In the genomic region with DNA sequence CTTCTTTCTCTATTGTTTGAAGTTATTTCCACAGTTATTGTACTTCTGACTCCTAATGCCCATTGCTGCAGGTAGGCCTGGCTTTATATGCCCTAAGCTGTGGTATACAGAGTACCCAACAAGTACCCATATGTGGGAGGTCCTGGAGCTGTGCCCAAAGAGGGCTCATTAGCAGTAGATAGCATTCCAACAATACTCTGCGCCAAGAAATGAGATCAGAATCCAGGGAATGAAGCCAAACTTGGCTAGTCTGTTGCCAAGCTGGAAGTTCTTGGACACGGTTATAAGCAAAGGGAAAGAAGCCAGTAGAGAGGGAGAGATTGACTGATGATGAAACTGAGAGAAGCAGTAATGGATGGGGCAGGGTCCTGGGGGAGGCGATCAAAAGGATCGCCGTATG, we compare ENCODE assay signal across 8 cellular contexts. TPM values are rescaled to one million over a fixed set of nuclear protein-coding genes. Genes with fewer than 3 reads are reported as not detected.
DNase-seq lines count a peak whose midpoint lies in the region; ATAC-seq, FAIRE-seq and TF ChIP-seq lines count a peak whose summit lies in the region.

No MANE protein-coding gene starts in this region.

- TF ChIP-seq CTCF in fibroblast of the aortic adventitia (IDR thresholded peaks at IDR 0.05; ENCODE audit: insufficient read depth, low read length) (no peak), omental fat pad (IDR thresholded peaks at IDR 0.05) (no peak)

- H3K4me3 ChIP-seq in fibroblast of the aortic adventitia (ENCODE audit: low read depth, low read length): no peak overlapping the region

- FAIRE-seq in RCC 7860 (lab: Jason Lieb, UNC): peak; percentile 68

- DNase-seq in D341Med (ENCODE audit: low spot score) (peak; percentile 46), RCC 7860 (ENCODE audit: low spot score) (peak; percentile 42), fibroblast of the aortic adventitia (ENCODE audit: low read depth) (peak; percentile 80), omental fat pad (ENCODE audit: low spot score) (no peak), islet precursor cell (no peak), T-helper 9 cell (no peak)

- ATAC-seq in omental fat pad (ENCODE audit: low FRiP score) (peak; percentile 78), GM21423 (IDR thresholded peaks at IDR 0.05; ENCODE audit: unreplicated experiment) (no peak), HG03442 (IDR thresholded peaks at IDR 0.05; ENCODE audit: unreplicated experiment) (no peak)

RNA-seq across cellular contexts. Expression of a gene that starts 29.7 kb away (rescaled TPM):
- under 0.01 and 0.16 TPM in 2 replicates for total RNA-seq in fibroblast of the aortic adventitia (ENCODE audit: low replicate concordance)
- total RNA-seq in omental fat pad: under 1 TPM; 0.19 to 0.96 (median 0.30) TPM

Comparison
In these comparisons a context has a peak if more than half of its experiments do, and no peak if none do; other contexts are left out.
1. DNase-seq: peak in D341Med (single experiment), RCC 7860 (single experiment) and fibroblast of the aortic adventitia (single experiment); none in omental fat pad (single experiment), islet precursor cell (single experiment) and T-helper 9 cell (single experiment).